ENCODE assay signal across 8 cellular contexts in genomic region chr4:84582988-84583870, GRCh38. TPM values are rescaled to one million over a fixed set of nuclear protein-coding genes. Genes with fewer than 3 reads are reported as not detected.
DNase-seq lines count a peak whose midpoint lies in the region; ATAC-seq and TF ChIP-seq lines count a peak whose summit lies in the region.

Gene CDS1, plus strand, starts transcription at chr4:84583127. Its CDS starts 275 bp downstream, at chr4:84583402.

- ATAC-seq in HCT116, result peak; percentile 75

- H3K4me1 ChIP-seq in HCT116 (ENCODE audit: control insufficient read depth in 1 of 2, insufficient read depth in 2 of 2, low read length in 2 of 2), result peaks cover 16 to 34% of the 10 kb centered on the region in 2 experiments

- no peaks in the 10 kb centered on the region for H4K20me1 ChIP-seq in HCT116 (ENCODE audit: insufficient read depth)

- CTCF ChIA-PET in HCT116 (lab: Charles Lee), result interaction anchor here (0.9 kb wide), 1 partner anchor 78 kb away, joined by 3 read pairs; no protein-coding TSS in a partner anchor

- no peaks in the 10 kb centered on the region for H3K36me3 ChIP-seq in HCT116 (ENCODE audit: control insufficient read depth in 1 of 2, insufficient read depth in 2 of 2, low read length in 2 of 2)

- no peaks in the 10 kb centered on the region for H3K9me3 ChIP-seq in HCT116 (ENCODE audit: control insufficient read depth in 1 of 2, insufficient read depth in 1 of 2, low read depth in 1 of 2, low read length in 2 of 2)

- POLR2A ChIA-PET in HCT116 (lab: Charles Lee), result interaction anchor here (0.7 to 0.9 kb wide), 3 partner anchors 11 to 337 kb away, joined by 3 to 6 read pairs (median 3); no protein-coding TSS in a partner anchor

- no peak for TF ChIP-seq CTCF in HCT116 (IDR thresholded peaks at IDR 0.05 in 2 of 3, conservative IDR thresholded peaks at IDR 0.05 in 1 of 3; ENCODE audit: borderline replicate concordance in 1 of 3, insufficient read depth in 1 of 3, low read depth in 2 of 3, low read length in 2 of 3)

- H3K9me2 ChIP-seq in HCT116 (ENCODE audit: insufficient read depth), result no peaks in the 10 kb centered on the region

- DNase-seq in NOMO-1 treated with DMSO at 0.1 percent for 48 hours (lab: John Stamatoyannopoulos, UW; ENCODE audit: unreplicated experiment), result peak; percentile 30
- no peak for DNase-seq in NOMO-1 (lab: John Stamatoyannopoulos, UW; ENCODE audit: unreplicated experiment in 2 of 2)
- DNase-seq in HCT116 (ENCODE audit: low read depth, low spot score), result no peak
- peak; percentile 66 to 95 (median 74) for DNase-seq in NCI-H1417 (lab: John Stamatoyannopoulos, UW)
- DNase-seq in activated T-helper 1 cell treated with Interleukin-2 at 50 U/mL for 16 hours (ENCODE audit: low read depth), result peak; percentile 0
- DNase-seq in germinal center (ENCODE audit: low spot score), result peak; percentile 4
- DNase-seq in nucleus accumbens (lab: John Stamatoyannopoulos, UW), result peak in 32 of 56 donors; percentile 4 to 80 (median 47)
- DNase-seq in KG1 (lab: John Stamatoyannopoulos, UW), result no peak

- H3K27ac ChIP-seq in HCT116 (ENCODE audit: low read depth, low read length), result peak within 1 kb of the TSS; percentile 82

- no TSS peak for BruUV-seq in HCT116 (replicated peaks; lab: Mats Ljungman, UMichigan)

- peak within 1 kb of the TSS; percentile 40 for H2AFZ ChIP-seq in HCT116 (ENCODE audit: low read depth, low read length, poor library complexity, severe bottlenecking)

- RAD21 ChIA-PET in HCT116 (lab: Charles Lee; ENCODE audit: low non-redundant PET in 1 of 2, low total read pairs in 2 of 2, uncharacterized antibody in 2 of 2, unreplicated experiment in 2 of 2), result interaction anchor here (0.6 to 0.7 kb wide), 2 partner anchors 384 to 1047 kb away, joined by 3 to 4 read pairs; partner anchors contain the start of gene GPAT3 (in 1 of the 2)

- TF ChIP-seq RAD21 in HCT116 (IDR thresholded peaks at IDR 0.05; ENCODE audit: low read depth), result no peak

- H3K9ac ChIP-seq in HCT116 (ENCODE audit: low read length), result peak within 1 kb of the TSS; percentile 77

- peak within 1 kb of the TSS; percentile 87 for H3K4me2 ChIP-seq in HCT116 (ENCODE audit: low read length)

- no peak for TF ChIP-seq POLR2A in HCT116 (IDR thresholded peaks at IDR 0.05; ENCODE audit: borderline replicate concordance, extremely low read depth, insufficient read depth, insufficient read length)

- peaks cover 22% of the 10 kb centered on the region for H3K79me2 ChIP-seq in HCT116 (ENCODE audit: insufficient read depth, low read length)

- H3K27me3 ChIP-seq in HCT116 (ENCODE audit: insufficient read depth, low read length), result no peaks in the 10 kb centered on the region

- peak within 1 kb of the TSS; percentile 72 to 81 for H3K4me3 ChIP-seq in HCT116 (replicated peaks in 1 of 2; ENCODE audit: low read depth in 1 of 2, low read length in 2 of 2)

- intact Hi-C loops in HCT116 (cut with micrococcal nuclease), result loop anchor here (2.0 to 5.0 kb wide), 2 partner anchors 109 to 384 kb away; partner anchors contain the start of gene WDFY3

TF ChIP-seq in HCT116, 20 proteins besides CTCF, POLR2A, EP300 and RAD21:
- no peak for TF ChIP-seq EZH2phosphoT487 (IDR thresholded peaks at IDR 0.05; ENCODE audit: borderline replicate concordance)
- no peak for TF ChIP-seq CEBPB (IDR thresholded peaks at IDR 0.05; ENCODE audit: low read depth)
- no peak for TF ChIP-seq ATF3 (IDR thresholded peaks at IDR 0.05)
- TF ChIP-seq SIN3A (IDR thresholded peaks at IDR 0.05; ENCODE audit: low read depth), result peak; percentile 58; the same call in 1 of the 2 replicates
- TF ChIP-seq FOSL1 (IDR thresholded peaks at IDR 0.05; ENCODE audit: low read depth), result no peak
- peak; percentile 59; the same call in 1 of the 2 replicates for TF ChIP-seq ZFX (IDR thresholded peaks at IDR 0.05)

RNA-seq across cellular contexts. Expression of gene CDS1, which starts in this region (rescaled TPM):
- 14.6 TPM for total RNA-seq in HCT116 (2021; ENCODE audit: unreplicated experiment)
- polyA plus RNA-seq in HCT116 (2012), result 6.5 and 7.5 TPM in 2 replicates

Comparison
In these comparisons a context has a peak if more than half of its experiments do, and no peak if none do; other contexts are left out.
1. DNase-seq: peak in NOMO-1 treated with DMSO at 0.1 percent for 48 hours (single experiment), NCI-H1417 (3 of 3), activated T-helper 1 cell treated with Interleukin-2 at 50 U/mL for 16 hours (single experiment), germinal center (single experiment) and nucleus accumbens (32 of 56); none in NOMO-1 (0 of 2), HCT116 (single experiment) and KG1 (single experiment).